Comparison of ENCODE assay signal across 20 cellular contexts in genomic region chr2:46765045-46765444, GRCh38.
DNase-seq lines count a peak whose midpoint lies in the region; ATAC-seq, FAIRE-seq and TF ChIP-seq lines count a peak whose summit lies in the region.
"Had no signal": no experiment of that assay in that cellular context is flagged by ENCODE, and none has a peak within 500 bp of the region (broad histone marks: within the 10 kb centered on the region; RNA-seq: fewer than 3 reads in every experiment).

No MANE protein-coding gene starts in this region.

- TF ChIP-seq CTCF in A549 (IDR thresholded peaks at IDR 0.05) (no peak), K562 (IDR thresholded peaks at IDR 0.05 in 2 of 3, conservative IDR thresholded peaks at IDR 0.05 in 1 of 3; ENCODE audit: insufficient read depth in 2 of 3, low read depth in 1 of 3, low read length in 3 of 3) (no peak)

- intact Hi-C loops in K562 (cut with micrococcal nuclease): no loop called here

- TF ChIP-seq EP300 in A549 (IDR thresholded peaks at IDR 0.05) (no peak), K562 (IDR thresholded peaks at IDR 0.05; ENCODE audit: low read length) (no peak)

- H3K4me1 ChIP-seq in A549 (peaks cover 26% of the 10 kb centered on the region), GM23248 (ENCODE audit: insufficient read depth) (peaks cover 71% of the 10 kb centered on the region), K562 (replicated peaks in 1 of 2; ENCODE audit: control insufficient read depth in 2 of 2, insufficient read depth in 2 of 2, low read length in 2 of 2) (no peaks in the 10 kb centered on the region)
- H3K4me1 ChIP-seq: BLaER1, Caco-2 had no signal

- no peak for TF ChIP-seq RAD21 in A549 (conservative IDR thresholded peaks at IDR 0.05 in 1 of 2, IDR thresholded peaks at IDR 0.05 in 1 of 2)
- TF ChIP-seq RAD21 in K562 (CRISPR knock-in tag; conservative IDR thresholded peaks at IDR 0.05 in 1 of 2, IDR thresholded peaks at IDR 0.05 in 1 of 2): no peak

- no peaks in the 10 kb centered on the region for H3K9me2 ChIP-seq in GM23248 (ENCODE audit: insufficient read depth)

- H3K4me2 ChIP-seq in A549: no peak overlapping the region
- no peak overlapping the region for H3K4me2 ChIP-seq in GM23248 (ENCODE audit: unreplicated experiment)
- H3K4me2 ChIP-seq in K562 (ENCODE audit: insufficient read depth, low read length): no peak overlapping the region
- H3K4me2 ChIP-seq: BLaER1, GM23338 had no signal

- CTCF ChIA-PET in A549 (lab: Yijun Ruan, JAX): interaction anchor here (0.7 to 2.2 kb wide), 5 partner anchors 12 to 124 kb away, joined by 3 to 6 read pairs (median 4); no protein-coding TSS in a partner anchor
- CTCF ChIA-PET in K562 (lab: Yijun Ruan, JAX; ENCODE audit: low intra/inter-chr PET ratio): no interaction called here

- H3K9ac ChIP-seq in GM23248: no peak overlapping the region
- no peak overlapping the region for H3K9ac ChIP-seq in K562 (ENCODE audit: insufficient read depth in 1 of 2, low read depth in 2 of 2, low read length in 2 of 2)
- H3K9ac ChIP-seq: BLaER1 had no signal

- BruUV-seq in K562 (replicated peaks; lab: Mats Ljungman, UMichigan): no TSS peak

- H3K27ac ChIP-seq in A549 (no peak overlapping the region), GM23248 (peak overlapping the region; percentile 41), K562 (ENCODE audit: extremely low read depth, low read depth, low read length) (no peak overlapping the region)
- H3K27ac ChIP-seq: BLaER1, C4-2B had no signal

- no peaks in the 10 kb centered on the region for H3K4me1 Mint-ChIP-seq in IgD-negative memory B cell
- H3K4me1 Mint-ChIP-seq: B cell had no signal

- FAIRE-seq in A549 (lab: Jason Lieb, UNC) (no peak), K562 (lab: Jason Lieb, UNC) (no peak)
- FAIRE-seq: GM12891, GM18507 had no signal

- no peaks in the 10 kb centered on the region for H3K27me3 Mint-ChIP-seq in IgD-negative memory B cell
- H3K27me3 Mint-ChIP-seq: B cell; CD4-positive, CD25-positive, alpha-beta regulatory T cell had no signal

- H3K9me3 ChIP-seq in A549 (no peaks in the 10 kb centered on the region), GM23248 (ENCODE audit: low read depth) (no peaks in the 10 kb centered on the region), K562 (replicated peaks; ENCODE audit: control insufficient read depth, insufficient read depth, low read depth, low read length) (no peaks in the 10 kb centered on the region)
- H3K9me3 ChIP-seq: BLaER1, Caco-2, HAP-1 had no signal

- 94% methylated on average over 2 of the region's 2 CpGs for WGBS in A549 (ENCODE audit: missing lambda C conversion rate)
- 97 to 98% methylated on average over 2 of the region's 2 CpGs for WGBS in GM23248 (ENCODE audit: low coverage in 1 of 2, low lambda C conversion rate in 2 of 2, missing lambda C conversion rate in 2 of 2), 2 experiments
- 94% methylated on average over 2 of the region's 2 CpGs for whole genome bisulfite sequencing in K562 (ENCODE audit: insufficient coverage, low coverage, missing lambda C conversion rate)

- H3K36me3 ChIP-seq in GM23248 (ENCODE audit: low read depth) (peaks cover 55% of the 10 kb centered on the region), K562 (ENCODE audit: control insufficient read depth, insufficient read depth, low read length) (no peaks in the 10 kb centered on the region)
- H3K36me3 ChIP-seq: HAP-1 had no signal

- no peak overlapping the region for H3K4me3 Mint-ChIP-seq in IgD-negative memory B cell
- H3K4me3 Mint-ChIP-seq: B cell; CD4-positive, CD25-positive, alpha-beta regulatory T cell; CD8-positive, alpha-beta T cell; GM23338 had no signal

- no peaks in the 10 kb centered on the region for H3K9me1 ChIP-seq in K562 (ENCODE audit: control insufficient read depth, insufficient read depth, low read length)

- no peaks in the 10 kb centered on the region for H3K27me3 ChIP-seq in GM23248 (replicated peaks; ENCODE audit: insufficient read depth)
- H3K27me3 ChIP-seq in K562 (ENCODE audit: control insufficient read depth in 2 of 2, insufficient read depth in 2 of 2, low read length in 2 of 2): no peaks in the 10 kb centered on the region
- H3K27me3 ChIP-seq: BLaER1 had no signal

- H3K36me3 Mint-ChIP-seq in IgD-negative memory B cell: peaks cover 2% of the 10 kb centered on the region
- H3K36me3 Mint-ChIP-seq: CD4-positive, CD25-positive, alpha-beta regulatory T cell had no signal

- POLR2A ChIA-PET in A549 (lab: Yijun Ruan, JAX): no interaction called here
- POLR2A ChIA-PET in K562 (lab: Yijun Ruan, JAX): interaction anchor here (0.6 to 1.5 kb wide), 2 partner anchors 19 to 23 kb away, joined by 5 read pairs; no protein-coding TSS in a partner anchor

- peaks cover 17% of the 10 kb centered on the region; the same call in 1 of the 2 replicates for H4K20me1 ChIP-seq in GM23248 (ENCODE audit: insufficient read depth)
- H4K20me1 ChIP-seq in K562 (replicated peaks; ENCODE audit: control insufficient read depth, insufficient read depth, low read length): no peaks in the 10 kb centered on the region

- H3K79me2 ChIP-seq in GM23248 (ENCODE audit: insufficient read depth) (peaks cover 100% of the 10 kb centered on the region), K562 (ENCODE audit: control insufficient read depth, insufficient read depth, low read length) (no peaks in the 10 kb centered on the region)

- H3K27ac Mint-ChIP-seq in IgD-negative memory B cell: peak overlapping the region in 2 of 3 donors; percentile 46 to 83
- H3K27ac Mint-ChIP-seq: B cell; CD8-positive, alpha-beta T cell; GM23338 had no signal

- ATAC-seq in A549 (no peak), K562 (no peak)
- ATAC-seq: CD8-positive, alpha-beta T cell; GM23338 had no signal

- peaks cover 99% of the 10 kb centered on the region for H3F3A ChIP-seq in GM23248 (ENCODE audit: insufficient read depth)

- in situ Hi-C loops in GM23248 (cut with MboI) (no loop called here), K562 (cut with MboI) (no loop called here)

- H3K4me3 ChIP-seq in A549: no peak overlapping the region
- no peak overlapping the region for H3K4me3 ChIP-seq in GM23248
- H3K4me3 ChIP-seq in K562: no peak overlapping the region
- H3K4me3 ChIP-seq: BLaER1, GM23338, HAP-1 had no signal

- DNase-seq in A549 (ENCODE audit: low read depth in 1 of 2, low spot score in 1 of 2) (no peak), GM23248 (no peak), K562 (ENCODE audit: extremely low read depth in 1 of 4, low spot score in 3 of 4) (no peak), Kasumi-1 (lab: John Stamatoyannopoulos, UW) (no peak), NCI-H1092 (lab: John Stamatoyannopoulos, UW) (no peak), pons (ENCODE audit: low spot score) (no peak)
- DNase-seq: Caco-2; CD4-positive, CD25-positive, alpha-beta regulatory T cell; CD8-positive, alpha-beta T cell; DMS153; DND-41; GDM1 had no signal

- TF ChIP-seq POLR2A in A549 (IDR thresholded peaks at IDR 0.05; ENCODE audit: low read length): no peak
- TF ChIP-seq POLR2A in K562 (conservative IDR thresholded peaks at IDR 0.05): no peak

- peaks cover 0 to 3% (median 0%) of the 10 kb centered on the region in 3 donors for H3K9me3 Mint-ChIP-seq in IgD-negative memory B cell
- H3K9me3 Mint-ChIP-seq: CD8-positive, alpha-beta T cell; GM23338 had no signal

- H2AFZ ChIP-seq in GM23248 (no peak overlapping the region), K562 (ENCODE audit: low read depth, low read length) (no peak overlapping the region)
- H2AFZ ChIP-seq: GM23338 had no signal

TF ChIP-seq in A549, 52 proteins besides CTCF, POLR2A, EP300 and RAD21:
- no peak for TF ChIP-seq RCOR1 (IDR thresholded peaks at IDR 0.05; ENCODE audit: low read depth, low read length)
- peak; percentile 70 for TF ChIP-seq HOXA7 (CRISPR knock-in tag; IDR thresholded peaks at IDR 0.05)

TF ChIP-seq in K562, 482 proteins besides CTCF, POLR2A, EP300 and RAD21:
- TF ChIP-seq EHMT2 (IDR thresholded peaks at IDR 0.05): no peak
- TF ChIP-seq ZNF121 (CRISPR knock-in tag; conservative IDR thresholded peaks at IDR 0.05): peak; percentile 53; the same call in 1 of the 2 replicates
